In the genomic region with DNA sequence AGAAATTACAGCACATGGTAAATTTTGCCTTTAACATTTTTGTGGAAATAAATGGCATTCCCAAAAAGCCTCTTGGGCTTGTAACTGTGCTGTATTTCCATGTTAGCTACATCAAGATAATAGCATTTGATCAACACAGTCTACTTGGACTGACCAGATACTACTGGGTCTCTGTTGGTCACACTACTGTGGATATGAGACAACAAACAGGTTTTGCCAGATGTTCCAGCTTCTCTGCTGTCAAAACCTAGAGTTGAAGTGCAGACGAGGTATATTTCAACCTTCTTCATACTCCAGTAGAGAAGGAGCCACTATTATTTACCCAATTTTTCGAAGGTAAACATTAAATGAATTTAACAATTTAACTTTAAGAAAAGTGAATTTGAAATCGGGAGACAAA, we compare ENCODE assay signal across 23 cellular contexts.
"Had no signal": no experiment of that assay in that cellular context is flagged by ENCODE, and none has a peak within 500 bp of the region (broad histone marks: within the 10 kb centered on the region; RNA-seq: fewer than 3 reads in every experiment).

No MANE protein-coding gene starts in this region.

- DNase-seq: dermis blood vessel endothelial cell; effector memory CD4-positive, alpha-beta T cell; erythroblast; hypothalamus; immature natural killer cell; islet precursor cell; kidney glomerular epithelial cell; left ventricle myocardium superior; natural killer cell; occipital lobe; ovary; posterior cingulate gyrus; psoas muscle; right cardiac atrium; sigmoid colon; stimulated activated CD4-positive, alpha-beta T cell treated with anti-CD3 and anti-CD28 coated beads, Interleukin-2, amount 100 ng/mL, for 24 hours; stimulated activated CD4-positive, alpha-beta T cell treated with anti-CD3 and anti-CD28 coated beads, Interleukin-4, amount 100 ng/mL, for 24 hours; stimulated activated naive CD4-positive, alpha-beta T cell treated with Interleukin-2 at 50 U/mL for 16 hours; stomach; thyroid gland had no signal

- H3K4me3 ChIP-seq: coronary artery, lung, ovary, psoas muscle, sigmoid colon, stomach, thyroid gland had no signal

- ATAC-seq: left ventricle myocardium superior; natural killer cell; psoas muscle; right cardiac atrium; stimulated activated effector memory CD8-positive, alpha-beta T cell treated with anti-CD3 and anti-CD28 coated beads, Interleukin-12 subunit alpha, Interleukin-12 subunit beta, amount 100 ng/mL, for 72 hours had no signal
